Comparison of ENCODE assay signal across 8 cellular contexts in genomic region chr17:3647769-3648540, GRCh38. TPM values are rescaled to one million over a fixed set of nuclear protein-coding genes. Genes with fewer than 3 reads are reported as not detected.
DNase-seq lines count a peak whose midpoint lies in the region; ATAC-seq and TF ChIP-seq lines count a peak whose summit lies in the region.

No MANE protein-coding gene starts in this region.

- DNase-seq in A673 (ENCODE audit: low spot score) (peak; percentile 55), PC-9 (peak in 1 of 2 experiments; percentile 40), astrocyte of the hippocampus (ENCODE audit: low read depth, low spot score) (peak; percentile 75), islet precursor cell (peak; percentile 92), NOMO-1 treated with dmso at 0.1 percent for 144 hours (lab: John Stamatoyannopoulos, UW; ENCODE audit: unreplicated experiment) (no peak)
- peak; percentile 43 to 46 for DNase-seq in stimulated activated CD4-positive, alpha-beta T cell treated with anti-CD3 and anti-CD28 coated beads, Interleukin-2, amount 100 ng/mL, for 48 hours

- H3K36me3 ChIP-seq in A673 (ENCODE audit: insufficient read depth, low read length, poor library complexity, severe bottlenecking) (no peaks in the 10 kb centered on the region), PC-9 (ENCODE audit: low read depth) (no peaks in the 10 kb centered on the region)

- TF ChIP-seq CTCF in A673 (conservative IDR thresholded peaks at IDR 0.05; ENCODE audit: low read depth, low read length) (peak; percentile 55), GM12872 (IDR thresholded peaks at IDR 0.05; ENCODE audit: insufficient read depth, low read depth, low read length) (peak; percentile 67), PC-9 (conservative IDR thresholded peaks at IDR 0.05) (peak; percentile 63)

- H3K9me3 ChIP-seq in A673 (ENCODE audit: low read depth, low read length, poor library complexity, severe bottlenecking) (no peaks in the 10 kb centered on the region), PC-9 (ENCODE audit: insufficient read depth, low read depth) (no peaks in the 10 kb centered on the region)

- H3K27ac ChIP-seq in A673 (ENCODE audit: low read depth, low read length, poor library complexity, severe bottlenecking) (no peak overlapping the region), PC-9 (no peak overlapping the region)

- H3K27me3 ChIP-seq in A673 (replicated peaks; ENCODE audit: insufficient read depth, low read depth, low read length, poor library complexity) (no peaks in the 10 kb centered on the region), PC-9 (ENCODE audit: insufficient read depth, low read depth) (no peaks in the 10 kb centered on the region)

- H3K9me2 ChIP-seq in PC-9 (ENCODE audit: insufficient read depth): no peaks in the 10 kb centered on the region

- POLR2A ChIA-PET in A673 (lab: Charles Lee; ENCODE audit: low non-redundant PET): interaction anchor here (0.6 kb wide), 1 partner anchor 73 kb away, joined by 12 read pairs; no protein-coding TSS in a partner anchor
- POLR2A ChIA-PET in PC-9 (lab: Charles Lee; ENCODE audit: unreplicated experiment): no interaction called here

- H3F3A ChIP-seq in PC-9 (ENCODE audit: insufficient read depth, low read depth): 0 out of 2 replicates have a peak, but pooled peaks cover 3% of the 10 kb centered on the region

- CTCF ChIA-PET in A673 (lab: Charles Lee) (no interaction called here), PC-9 (lab: Charles Lee) (interaction anchor here (0.6 kb wide), 1 partner anchor 49 kb away, joined by 20 read pairs; no protein-coding TSS in a partner anchor)

- H3K4me2 ChIP-seq in PC-9: no peak overlapping the region

- H3K4me3 ChIP-seq in A673 (ENCODE audit: low read depth, low read length, poor library complexity, severe bottlenecking) (no peak overlapping the region), PC-9 (no peak overlapping the region)

- BruUV-seq in A673 (replicated peaks; lab: Mats Ljungman, UMichigan): no TSS peak
- no TSS peak for BruUV-seq in PC-9 (replicated peaks; lab: Mats Ljungman, UMichigan)

- H3K79me2 ChIP-seq in PC-9 (ENCODE audit: low read depth): no peaks in the 10 kb centered on the region

- no peaks in the 10 kb centered on the region for H3K4me1 ChIP-seq in A673 (ENCODE audit: insufficient read depth, low read length, poor library complexity, severe bottlenecking)
- H3K4me1 ChIP-seq in PC-9 (replicated peaks; ENCODE audit: insufficient read depth): no peaks in the 10 kb centered on the region

- H4K20me1 ChIP-seq in PC-9 (ENCODE audit: insufficient read depth): peaks cover 4% of the 10 kb centered on the region; the same call in 1 of the 2 replicates

- H2AFZ ChIP-seq in PC-9: no peak overlapping the region

- ATAC-seq in HG03108 (IDR thresholded peaks at IDR 0.05; ENCODE audit: unreplicated experiment): no peak

- intact Hi-C loops in A673 (cut with micrococcal nuclease; ENCODE audit: unreplicated experiment): loop anchor here (10.0 kb wide), 1 partner anchor 603 kb away; no protein-coding TSS in a partner anchor
- intact Hi-C loops in PC-9 (cut with micrococcal nuclease; ENCODE audit: unreplicated experiment): loop anchor here (2.0 kb wide), 1 partner anchor 819 kb away; no protein-coding TSS in a partner anchor

RNA-seq across cellular contexts. Expression of gene CTNS, which starts 11.4 kb away (rescaled TPM):
- total RNA-seq in A673 (2021): 12.6 and 14.3 TPM in 2 replicates
- 12.5 and 20.0 TPM in 2 replicates for total RNA-seq in PC-9 (2021)

RNA-seq across cellular contexts. Expression of gene SHPK, which starts 11.9 kb away (rescaled TPM):
- 20.0 and 22.2 TPM in 2 replicates for total RNA-seq in A673 (2021)
- 19.8 and 21.4 TPM in 2 replicates for total RNA-seq in PC-9 (2021)

RNA-seq across cellular contexts. Expression of gene TAX1BP3, which starts 20.4 kb away (rescaled TPM):
- total RNA-seq in A673 (2021) (79.0 and 92.5 TPM in 2 replicates), PC-9 (2021) (147 and 168 TPM in 2 replicates)

RNA-seq across cellular contexts. Expression of gene EMC6, which starts 20.7 kb away (rescaled TPM):
- total RNA-seq in A673 (2021) (68.7 and 70.9 TPM in 2 replicates), PC-9 (2021) (89.6 and 89.9 TPM in 2 replicates)

RNA-seq across cellular contexts. Expression of gene TRPV1, which starts 38.7 kb away (rescaled TPM):
- 1.0 and 1.9 TPM in 2 replicates for total RNA-seq in A673 (2021)
- 7.8 TPM in 2 replicates for total RNA-seq in PC-9 (2021)
